Comparison of ENCODE assay signal across 1 cellular context in genomic region chr7:151226560-151226874, GRCh38.
TF ChIP-seq lines count a peak whose summit lies in the region.

No MANE protein-coding gene starts in this region.

TF ChIP-seq in H1, 55 proteins besides CTCF, POLR2A, EP300 and RAD21:
- TF ChIP-seq ASH2L (IDR thresholded peaks at IDR 0.05; ENCODE audit: low read length) (no peak), EGR1 (IDR thresholded peaks at IDR 0.05; ENCODE audit: borderline replicate concordance, low read depth, low read length) (no peak), SIRT6 (IDR thresholded peaks at IDR 0.05; ENCODE audit: low read length) (no peak), RBBP5 (IDR thresholded peaks at IDR 0.05; ENCODE audit: borderline replicate concordance, low read depth, low read length) (peak; percentile 37; the same call in 1 of the 2 replicates), SIN3A (conservative IDR thresholded peaks at IDR 0.05 in 1 of 2, IDR thresholded peaks at IDR 0.05 in 1 of 2; ENCODE audit: low read depth in 1 of 2, low read length in 2 of 2) (no peak)
